Comparison of ENCODE assay signal across 37 cellular contexts in the genomic region with DNA sequence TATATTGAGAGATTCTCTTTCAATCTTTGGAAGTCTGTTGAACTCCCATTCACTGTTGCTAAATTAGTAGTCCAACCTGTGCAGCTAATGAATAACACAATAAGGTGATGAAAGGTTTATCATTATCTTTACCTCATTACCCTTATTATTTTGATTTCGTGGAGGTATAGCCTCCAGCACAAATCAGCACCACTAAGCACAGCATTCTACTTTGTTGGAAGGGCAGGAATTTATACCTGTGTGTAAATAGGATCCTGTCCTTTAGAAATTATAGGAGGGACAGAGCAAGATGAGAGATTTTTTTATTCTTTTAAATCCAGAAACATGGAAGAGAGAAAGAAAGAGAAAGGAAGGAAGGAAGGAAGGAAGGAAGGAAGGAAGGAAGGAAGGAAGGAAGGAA.
A peak's percentile ranks its signal among the peaks of the same experiment; 100 is the strongest.
DNase-seq lines count a peak whose midpoint lies in the region; ATAC-seq, FAIRE-seq and TF ChIP-seq lines count a peak whose summit lies in the region.
"Had no signal": no experiment of that assay in that cellular context is flagged by ENCODE, and none has a peak within 500 bp of the region (broad histone marks: within the 10 kb centered on the region; RNA-seq: fewer than 3 reads in every experiment).

No MANE protein-coding gene starts in this region.

- FAIRE-seq in astrocyte (lab: Jason Lieb, UNC) = peak; percentile 20
- FAIRE-seq: A204.1, A549, D721Med had no signal

- H3K9ac ChIP-seq in SK-N-MC (ENCODE audit: insufficient read length) = no peak overlapping the region
- H3K9ac ChIP-seq in astrocyte (ENCODE audit: low read length) = no peak overlapping the region
- H3K9ac ChIP-seq: BLaER1; BLaER1 treated with 17β-estradiol and CSF1 and Interleukin-3, amounts not matched to agents 10 nM and 100 nM had no signal

- H3K27ac ChIP-seq in A673 (ENCODE audit: low read depth, low read length, poor library complexity, severe bottlenecking) (peak overlapping the region; percentile 92), SK-N-MC (peak overlapping the region; percentile 96), astrocyte (ENCODE audit: low read depth, low read length) (no peak overlapping the region)
- H3K27ac ChIP-seq: 22Rv1; A549; BLaER1; BLaER1 treated with 17β-estradiol and CSF1 and Interleukin-3, amounts not matched to agents 10 nM and 100 nM; C4-2B had no signal

- CTCF ChIA-PET in A673 (lab: Charles Lee) = no interaction called here

- no peak for TF ChIP-seq CTCF in A673 (conservative IDR thresholded peaks at IDR 0.05; ENCODE audit: low read depth, low read length)
- no peak for TF ChIP-seq CTCF in astrocyte (IDR thresholded peaks at IDR 0.05; ENCODE audit: insufficient read depth, low read depth, low read length)
- no peak for TF ChIP-seq CTCF in mesothelial cell of epicardium (IDR thresholded peaks at IDR 0.05; ENCODE audit: unreplicated experiment)

- intact Hi-C loops in A673 (cut with micrococcal nuclease; ENCODE audit: unreplicated experiment) = loop anchor here (1.0 to 5.0 kb wide), 5 partner anchors 41 to 610 kb away; no protein-coding TSS in a partner anchor

- H3K27me3 Mint-ChIP-seq in astrocyte (ENCODE audit: low read depth, unreplicated experiment) (no peaks in the 10 kb centered on the region), mesothelial cell of epicardium (ENCODE audit: low read depth) (no peaks in the 10 kb centered on the region)
- no peaks in the 10 kb centered on the region for H3K27me3 Mint-ChIP-seq in T-helper 2 cell treated with Interferon-gamma antibody and Interleukin-4, amounts not matched to agents 5 μg/mL and 100 μg/mL, for 36 hours (ENCODE audit: low read depth)
- H3K27me3 Mint-ChIP-seq: B cell; CD4-positive, alpha-beta memory T cell; CD4-positive, alpha-beta T cell; CD4-positive, CD25-positive, alpha-beta regulatory T cell had no signal

- H2AFZ ChIP-seq in astrocyte (ENCODE audit: low read depth, low read length) = no peak overlapping the region

- no peaks in the 10 kb centered on the region for H3K27me3 ChIP-seq in A673 (replicated peaks; ENCODE audit: insufficient read depth, low read depth, low read length, poor library complexity)
- no peaks in the 10 kb centered on the region for H3K27me3 ChIP-seq in astrocyte (ENCODE audit: insufficient read depth, low read length)
- H3K27me3 ChIP-seq: BE2C; BLaER1; BLaER1 treated with 17β-estradiol and CSF1 and Interleukin-3, amounts not matched to agents 10 nM and 100 nM had no signal

- H3K79me2 ChIP-seq in astrocyte (ENCODE audit: insufficient read depth, low read length) = no peaks in the 10 kb centered on the region

- H3K36me3 ChIP-seq in A673 (ENCODE audit: insufficient read depth, low read length, poor library complexity, severe bottlenecking) (no peaks in the 10 kb centered on the region), SK-N-MC (ENCODE audit: insufficient read depth, low read length) (no peaks in the 10 kb centered on the region), astrocyte (ENCODE audit: insufficient read depth, low read length) (no peaks in the 10 kb centered on the region)
- H3K36me3 ChIP-seq: BE2C; BLaER1; BLaER1 treated with 17β-estradiol and CSF1 and Interleukin-3, amounts not matched to agents 10 nM and 100 nM had no signal

- DNase-seq in A673 (ENCODE audit: low spot score) = peak; percentile 84
- DNase-seq in SK-N-MC (ENCODE audit: low read depth, low spot score) = peak; percentile 89
- DNase-seq in astrocyte (ENCODE audit: low read depth) = no peak
- DNase-seq in mesothelial cell of epicardium (ENCODE audit: low spot score in 2 of 2, unreplicated experiment in 2 of 2) = no peak
- no peak for DNase-seq in T-helper 2 cell treated with Interferon-gamma antibody and Interleukin-4, amounts not matched to agents 5 μg/mL and 100 μg/mL, for 36 hours (ENCODE audit: low spot score)
- DNase-seq in amygdala (lab: John Stamatoyannopoulos, UW) = no peak
- DNase-seq in NCI-H1092 treated with DMSO at 0.1 percent for 48 hours (lab: John Stamatoyannopoulos, UW) = no peak
- DNase-seq: 8988T; ACHN; AML-193; BE2C; C1 segment of cervical spinal cord; Caco-2; Calu3; CD4-positive, alpha-beta memory T cell; CD4-positive, alpha-beta T cell; CD4-positive, CD25-positive, alpha-beta regulatory T cell; CD8-positive, alpha-beta memory T cell; CD8-positive, alpha-beta T cell; COR-L47; DMS 273 treated with DMSO at 0.1 percent for 48 hours; DMS153; DMS53; DMS79; DMS79 treated with DMSO at 0.1 percent for 48 hours; DND-41; EL had no signal

- peaks cover 72% of the 10 kb centered on the region for H3K4me1 ChIP-seq in A673 (ENCODE audit: insufficient read depth, low read length, poor library complexity, severe bottlenecking)
- no peaks in the 10 kb centered on the region for H3K4me1 ChIP-seq in astrocyte (ENCODE audit: insufficient read depth, low read length)
- H3K4me1 ChIP-seq: A549, BE2C, Caco-2 had no signal

- H3K9me3 ChIP-seq in A673 (ENCODE audit: low read depth, low read length, poor library complexity, severe bottlenecking) (no peaks in the 10 kb centered on the region), SK-N-MC (ENCODE audit: low read depth, low read length) (no peaks in the 10 kb centered on the region), astrocyte (ENCODE audit: insufficient read depth, low read depth, low read length) (no peaks in the 10 kb centered on the region)
- H3K9me3 ChIP-seq: A549; BE2C; BLaER1; BLaER1 treated with 17β-estradiol and CSF1 and Interleukin-3, amounts not matched to agents 10 nM and 100 nM; Caco-2 had no signal

- BruUV-seq in A673 (replicated peaks; lab: Mats Ljungman, UMichigan) = no TSS peak

- ATAC-seq in HG03045 (IDR thresholded peaks at IDR 0.05; ENCODE audit: unreplicated experiment) = no peak
- ATAC-seq: A549; CD8-positive, alpha-beta T cell had no signal

- POLR2A ChIA-PET in A673 (lab: Charles Lee; ENCODE audit: low non-redundant PET) = no interaction called here

- H3K27ac Mint-ChIP-seq in astrocyte (ENCODE audit: unreplicated experiment) (no peak overlapping the region), mesothelial cell of epicardium (peak overlapping the region; percentile 14)
- no peak overlapping the region for H3K27ac Mint-ChIP-seq in T-helper 2 cell treated with Interferon-gamma antibody and Interleukin-4, amounts not matched to agents 5 μg/mL and 100 μg/mL, for 36 hours
- H3K27ac Mint-ChIP-seq: B cell; CD4-positive, alpha-beta memory T cell; CD4-positive, alpha-beta T cell; CD4-positive, CD25-positive, alpha-beta regulatory T cell; CD8-positive, alpha-beta memory T cell; CD8-positive, alpha-beta T cell had no signal

- H3K4me3 Mint-ChIP-seq in astrocyte (ENCODE audit: unreplicated experiment) (no peak overlapping the region), mesothelial cell of epicardium (no peak overlapping the region)
- H3K4me3 Mint-ChIP-seq in T-helper 2 cell treated with Interferon-gamma antibody and Interleukin-4, amounts not matched to agents 5 μg/mL and 100 μg/mL, for 36 hours = no peak overlapping the region
- H3K4me3 Mint-ChIP-seq: B cell; CD14-positive monocyte; CD4-positive, alpha-beta memory T cell; CD4-positive, alpha-beta T cell; CD4-positive, CD25-positive, alpha-beta regulatory T cell; CD8-positive, alpha-beta memory T cell; CD8-positive, alpha-beta T cell had no signal

- no peaks in the 10 kb centered on the region for H3K9me3 Mint-ChIP-seq in astrocyte (ENCODE audit: unreplicated experiment)
- peaks cover 5% of the 10 kb centered on the region for H3K9me3 Mint-ChIP-seq in mesothelial cell of epicardium
- H3K9me3 Mint-ChIP-seq in T-helper 2 cell treated with Interferon-gamma antibody and Interleukin-4, amounts not matched to agents 5 μg/mL and 100 μg/mL, for 36 hours = no peaks in the 10 kb centered on the region
- H3K9me3 Mint-ChIP-seq: CD8-positive, alpha-beta T cell had no signal

- H3K4me1 Mint-ChIP-seq in astrocyte (ENCODE audit: low read depth, unreplicated experiment) (peaks cover 6% of the 10 kb centered on the region), mesothelial cell of epicardium (peaks cover 22% of the 10 kb centered on the region)
- no peaks in the 10 kb centered on the region for H3K4me1 Mint-ChIP-seq in T-helper 2 cell treated with Interferon-gamma antibody and Interleukin-4, amounts not matched to agents 5 μg/mL and 100 μg/mL, for 36 hours (ENCODE audit: low read depth)
- H3K4me1 Mint-ChIP-seq: B cell; CD4-positive, alpha-beta memory T cell; CD4-positive, CD25-positive, alpha-beta regulatory T cell; CD8-positive, alpha-beta memory T cell had no signal

- no peaks in the 10 kb centered on the region for H3K36me3 Mint-ChIP-seq in astrocyte (ENCODE audit: low read depth, unreplicated experiment)
- no peaks in the 10 kb centered on the region for H3K36me3 Mint-ChIP-seq in mesothelial cell of epicardium
- H3K36me3 Mint-ChIP-seq in T-helper 2 cell treated with Interferon-gamma antibody and Interleukin-4, amounts not matched to agents 5 μg/mL and 100 μg/mL, for 36 hours (ENCODE audit: low read depth) = no peaks in the 10 kb centered on the region
- H3K36me3 Mint-ChIP-seq: CD14-positive monocyte; CD4-positive, alpha-beta memory T cell; CD4-positive, CD25-positive, alpha-beta regulatory T cell; CD8-positive, alpha-beta memory T cell; CD8-positive, alpha-beta T cell had no signal

- no peak overlapping the region for H3K4me3 ChIP-seq in A673 (ENCODE audit: low read depth, low read length, poor library complexity, severe bottlenecking)
- H3K4me3 ChIP-seq in SK-N-MC = peak overlapping the region; percentile 19; the same call in 1 of the 2 replicates
- H3K4me3 ChIP-seq in astrocyte (ENCODE audit: insufficient read depth, low read depth, low read length) = no peak overlapping the region
- H3K4me3 ChIP-seq: A549; BLaER1; BLaER1 treated with 17β-estradiol and CSF1 and Interleukin-3, amounts not matched to agents 10 nM and 100 nM had no signal

- no peaks in the 10 kb centered on the region for H4K20me1 ChIP-seq in astrocyte (ENCODE audit: insufficient read depth, low read length)
- H4K20me1 ChIP-seq: BLaER1; BLaER1 treated with 17β-estradiol and CSF1 and Interleukin-3, amounts not matched to agents 10 nM and 100 nM had no signal

- H3K4me2 ChIP-seq in astrocyte (ENCODE audit: low read length) = no peak overlapping the region
- H3K4me2 ChIP-seq: A549; BLaER1; BLaER1 treated with 17β-estradiol and CSF1 and Interleukin-3, amounts not matched to agents 10 nM and 100 nM had no signal

Comparison
In these comparisons a context has a peak if more than half of its experiments do, and no peak if none do; other contexts are left out.
1. DNase-seq: peak in A673 (single experiment) and SK-N-MC (single experiment); none in astrocyte (single experiment), mesothelial cell of epicardium (0 of 2), T-helper 2 cell treated with Interferon-gamma antibody and Interleukin-4, amounts not matched to agents 5 μg/mL and 100 μg/mL, for 36 hours (single experiment), amygdala (0 of 56) and NCI-H1092 treated with DMSO at 0.1 percent for 48 hours (single experiment).